ENCODE assay signal across 33 cellular contexts in the genomic region with DNA sequence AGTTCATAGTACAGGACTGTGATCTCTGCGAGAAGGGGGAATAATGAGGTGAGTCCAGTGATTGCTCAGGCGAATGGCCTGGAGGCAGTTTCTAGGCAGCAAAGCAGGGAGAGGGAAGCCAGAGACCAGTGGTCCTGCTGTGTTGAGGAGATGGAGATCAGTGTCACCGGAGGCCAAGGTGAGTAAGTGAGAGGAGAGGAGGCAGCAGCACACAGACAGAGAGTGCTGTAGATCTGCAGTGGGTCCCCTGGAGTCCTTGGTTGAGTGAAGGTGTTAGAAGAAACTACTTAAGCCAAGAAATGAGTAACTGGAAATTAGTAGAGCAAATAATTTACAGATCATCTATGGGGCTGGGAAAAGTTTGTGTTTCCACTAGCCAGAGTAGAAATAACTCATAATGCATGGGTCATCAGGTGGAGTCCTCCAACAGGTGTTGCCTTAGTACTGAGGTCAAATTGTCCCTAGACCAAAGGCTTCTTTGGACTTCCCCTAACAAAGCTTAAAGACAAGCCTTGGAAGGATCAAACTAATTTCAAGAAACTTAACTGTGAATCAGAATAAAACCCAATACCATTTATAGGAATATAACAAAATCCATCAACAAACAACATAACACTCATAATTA. TPM values are rescaled to one million over a fixed set of nuclear protein-coding genes. Genes with fewer than 3 reads are reported as not detected.
DNase-seq lines count a peak whose midpoint lies in the region; ATAC-seq lines count a peak whose summit lies in the region.
"Had no signal": no experiment of that assay in that cellular context is flagged by ENCODE, and none has a peak within 500 bp of the region (broad histone marks: within the 10 kb centered on the region; RNA-seq: fewer than 3 reads in every experiment).

No MANE protein-coding gene starts in this region.

- H3K36me3 Mint-ChIP-seq in activated T-cell treated with anti-CD3 and anti-CD28 coated beads, Interleukin-2, amount 50 U/mL, for 72 hours (ENCODE audit: insufficient read depth in 2 of 2): peaks cover 8 to 13% of the 10 kb centered on the region in 2 donors
- H3K36me3 Mint-ChIP-seq in central memory CD8-positive, alpha-beta T cell (ENCODE audit: insufficient read depth): peaks cover 11% of the 10 kb centered on the region
- H3K36me3 Mint-ChIP-seq in stimulated activated memory B cell treated with anti-CD40 and anti-IgM and Interleukin-4, amounts not matched to agents 10 μg/mL and 1 μg/mL and 100 μg/mL, for 72 hours: peaks cover 51% of the 10 kb centered on the region

- peaks cover 17% of the 10 kb centered on the region for H3K4me1 Mint-ChIP-seq in activated T-cell treated with anti-CD3 and anti-CD28 coated beads, Interleukin-2, amount 50 U/mL, for 72 hours (ENCODE audit: low read depth)
- no peaks in the 10 kb centered on the region for H3K4me1 Mint-ChIP-seq in central memory CD8-positive, alpha-beta T cell
- no peaks in the 10 kb centered on the region for H3K4me1 Mint-ChIP-seq in stimulated activated memory B cell treated with anti-CD40 and anti-IgM and Interleukin-4, amounts not matched to agents 10 μg/mL and 1 μg/mL and 100 μg/mL, for 72 hours
- H3K4me1 Mint-ChIP-seq: brain, GM23338, nephron had no signal

- no peaks in the 10 kb centered on the region for H3K27me3 Mint-ChIP-seq in activated T-cell treated with anti-CD3 and anti-CD28 coated beads, Interleukin-2, amount 50 U/mL, for 72 hours (ENCODE audit: low read depth)
- no peaks in the 10 kb centered on the region for H3K27me3 Mint-ChIP-seq in central memory CD8-positive, alpha-beta T cell
- H3K27me3 Mint-ChIP-seq in stimulated activated memory B cell treated with anti-CD40 and anti-IgM and Interleukin-4, amounts not matched to agents 10 μg/mL and 1 μg/mL and 100 μg/mL, for 72 hours: no peaks in the 10 kb centered on the region
- H3K27me3 Mint-ChIP-seq: brain; CD4-positive, alpha-beta T cell; stimulated activated naive CD8-positive, alpha-beta T cell treated with anti-CD3 and anti-CD28 coated beads, Interleukin-15, Interleukin-2, amounts not matched to agents 100 ng/mL and 50 ng/mL, for 24 hours had no signal

- peak overlapping the region in 1 of 2 donors; percentile 3 for H3K4me3 Mint-ChIP-seq in activated T-cell treated with anti-CD3 and anti-CD28 coated beads, Interleukin-2, amount 50 U/mL, for 72 hours
- H3K4me3 Mint-ChIP-seq in central memory CD8-positive, alpha-beta T cell: no peak overlapping the region
- no peak overlapping the region for H3K4me3 Mint-ChIP-seq in stimulated activated memory B cell treated with anti-CD40 and anti-IgM and Interleukin-4, amounts not matched to agents 10 μg/mL and 1 μg/mL and 100 μg/mL, for 72 hours
- H3K4me3 Mint-ChIP-seq: brain; CD4-positive, alpha-beta T cell; GM23338; nephron; stimulated activated naive CD8-positive, alpha-beta T cell treated with anti-CD3 and anti-CD28 coated beads, Interleukin-15, Interleukin-2, amounts not matched to agents 100 ng/mL and 50 ng/mL, for 24 hours had no signal

- H3K27ac Mint-ChIP-seq in activated T-cell treated with anti-CD3 and anti-CD28 coated beads, Interleukin-2, amount 50 U/mL, for 72 hours: peak overlapping the region; percentile 68
- H3K27ac Mint-ChIP-seq in central memory CD8-positive, alpha-beta T cell (ENCODE audit: low read depth): peak overlapping the region; percentile 30
- no peak overlapping the region for H3K27ac Mint-ChIP-seq in stimulated activated memory B cell treated with anti-CD40 and anti-IgM and Interleukin-4, amounts not matched to agents 10 μg/mL and 1 μg/mL and 100 μg/mL, for 72 hours
- H3K27ac Mint-ChIP-seq: brain; CD4-positive, alpha-beta T cell; GM23338; stimulated activated naive CD8-positive, alpha-beta T cell treated with anti-CD3 and anti-CD28 coated beads, Interleukin-15, Interleukin-2, amounts not matched to agents 100 ng/mL and 50 ng/mL, for 24 hours had no signal

- peak; percentile 68 to 71 for ATAC-seq in activated T-cell treated with anti-CD3 and anti-CD28 coated beads, Interleukin-2, amount 50 U/mL, for 72 hours (replicated peaks in 1 of 2)
- peak; percentile 68 for ATAC-seq in HG02610 (IDR thresholded peaks at IDR 0.05; ENCODE audit: unreplicated experiment)
- ATAC-seq in central memory CD8-positive, alpha-beta T cell (replicated peaks; ENCODE audit: extremely low read depth, poor library complexity, severe bottlenecking): no peak
- ATAC-seq in stimulated activated memory B cell treated with anti-CD40 and anti-IgM and Interleukin-4, amounts not matched to agents 10 μg/mL and 1 μg/mL and 100 μg/mL, for 72 hours: peak; percentile 47
- no peak for ATAC-seq in HG02571 (IDR thresholded peaks at IDR 0.05; ENCODE audit: unreplicated experiment)
- ATAC-seq in GM18873 (IDR thresholded peaks at IDR 0.05; ENCODE audit: low FRiP score, unreplicated experiment): no peak
- ATAC-seq: gastroesophageal sphincter, GM23338, left lobe of liver had no signal

- DNase-seq in activated T-cell treated with anti-CD3 and anti-CD28 coated beads, Interleukin-2, amount 50 U/mL, for 72 hours: no peak
- DNase-seq in activated T-cell treated with anti-CD3 and anti-CD28 coated beads for 4 hours (no peak), hypothalamus (lab: John Stamatoyannopoulos, UW) (no peak)
- no peak for DNase-seq in central memory CD8-positive, alpha-beta T cell (ENCODE audit: low spot score in 2 of 2)
- DNase-seq: activated CD4-positive, CD25-positive, alpha-beta regulatory T cell; activated effector memory CD4-positive, alpha-beta T cell treated with Interleukin-2 at 50 U/mL for 16 hours; AML-193; amniotic stem cell; CD4-positive, alpha-beta T cell; dorsolateral prefrontal cortex; hippocampal formation; Kasumi-1; NCI-H1417; NCI-H2081; NCI-H524 treated with DMSO at 0.1 percent for 48 hours; OCI-M1 had no signal

- H3K9me3 Mint-ChIP-seq in activated T-cell treated with anti-CD3 and anti-CD28 coated beads, Interleukin-2, amount 50 U/mL, for 72 hours: no peaks in the 10 kb centered on the region
- H3K9me3 Mint-ChIP-seq in central memory CD8-positive, alpha-beta T cell: no peaks in the 10 kb centered on the region
- peaks cover 3% of the 10 kb centered on the region for H3K9me3 Mint-ChIP-seq in stimulated activated memory B cell treated with anti-CD40 and anti-IgM and Interleukin-4, amounts not matched to agents 10 μg/mL and 1 μg/mL and 100 μg/mL, for 72 hours
- H3K9me3 Mint-ChIP-seq: CD4-positive, alpha-beta T cell; GM23338; stimulated activated naive CD8-positive, alpha-beta T cell treated with anti-CD3 and anti-CD28 coated beads, Interleukin-15, Interleukin-2, amounts not matched to agents 100 ng/mL and 50 ng/mL, for 24 hours had no signal

RNA-seq across cellular contexts. Expression of a gene that starts 13.6 kb away (rescaled TPM):
- total RNA-seq in activated T-cell treated with anti-CD3 and anti-CD28 coated beads, Interleukin-2, amount 50 U/mL, for 72 hours: 10 to 100 TPM; 36.5 to 41.1 TPM

RNA-seq across cellular contexts. Expression of a gene that starts 39.9 kb away (rescaled TPM):
- total RNA-seq in activated T-cell treated with anti-CD3 and anti-CD28 coated beads, Interleukin-2, amount 50 U/mL, for 72 hours: not detected
- total RNA-seq: A673; CD4-positive, alpha-beta T cell; chondrocyte; dorsolateral prefrontal cortex; fibroblast of lung; GM23338; left lobe of liver; osteoblast; skeletal muscle tissue; T-helper 1 cell treated with Interleukin-12 subunit alpha and Interleukin-12 subunit beta and Interleukin-4 antibody, amounts not matched to agents 30 ng/mL and 1 ng/mL, for 36 hours; thoracic aorta had no signal

Comparison
In these comparisons a context has a peak if more than half of its experiments do, and no peak if none do; other contexts are left out.
1. ATAC-seq: peak in activated T-cell treated with anti-CD3 and anti-CD28 coated beads, Interleukin-2, amount 50 U/mL, for 72 hours (2 of 2), HG02610 (single experiment) and stimulated activated memory B cell treated with anti-CD40 and anti-IgM and Interleukin-4, amounts not matched to agents 10 μg/mL and 1 μg/mL and 100 μg/mL, for 72 hours (single experiment); none in central memory CD8-positive, alpha-beta T cell (single experiment), HG02571 (single experiment) and GM18873 (single experiment).